ENCODE assay signal across 2 cellular contexts in genomic region chr14:100448376-100448775, GRCh38.
TF ChIP-seq lines count a peak whose summit lies in the region.

No MANE protein-coding gene starts in this region.

TF ChIP-seq in IMR-90, 13 proteins besides CTCF, POLR2A, EP300 and RAD21:
- TF ChIP-seq SMC3 (IDR thresholded peaks at IDR 0.05; ENCODE audit: low read depth, low read length) (no peak), RCOR1 (IDR thresholded peaks at IDR 0.05; ENCODE audit: insufficient replicate concordance, low read length) (no peak), CEBPB (IDR thresholded peaks at IDR 0.05; ENCODE audit: low read depth, low read length) (no peak), MAFK (IDR thresholded peaks at IDR 0.05; ENCODE audit: low read depth, low read length) (no peak), FOS (IDR thresholded peaks at IDR 0.05; ENCODE audit: low read depth, low read length) (no peak), MAZ (IDR thresholded peaks at IDR 0.05; ENCODE audit: borderline replicate concordance, low read depth, low read length) (no peak), USF2 (IDR thresholded peaks at IDR 0.05; ENCODE audit: low read depth, low read length) (no peak), MXI1 (IDR thresholded peaks at IDR 0.05; ENCODE audit: borderline replicate concordance, low read depth, low read length) (no peak), BHLHE40 (IDR thresholded peaks at IDR 0.05; ENCODE audit: low read depth, low read length) (no peak), NFE2L2 (IDR thresholded peaks at IDR 0.05; ENCODE audit: low read depth, low read length) (no peak), RFX5 (IDR thresholded peaks at IDR 0.05; ENCODE audit: low read depth, low read length) (no peak)
- TF ChIP-seq, protein P1, sequence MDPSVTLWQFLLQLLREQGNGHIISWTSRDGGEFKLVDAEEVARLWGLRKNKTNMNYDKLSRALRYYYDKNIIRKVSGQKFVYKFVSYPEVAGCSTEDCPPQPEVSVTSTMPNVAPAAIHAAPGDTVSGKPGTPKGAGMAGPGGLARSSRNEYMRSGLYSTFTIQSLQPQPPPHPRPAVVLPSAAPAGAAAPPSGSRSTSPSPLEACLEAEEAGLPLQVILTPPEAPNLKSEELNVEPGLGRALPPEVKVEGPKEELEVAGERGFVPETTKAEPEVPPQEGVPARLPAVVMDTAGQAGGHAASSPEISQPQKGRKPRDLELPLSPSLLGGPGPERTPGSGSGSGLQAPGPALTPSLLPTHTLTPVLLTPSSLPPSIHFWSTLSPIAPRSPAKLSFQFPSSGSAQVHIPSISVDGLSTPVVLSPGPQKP (IDR thresholded peaks at IDR 0.05; ENCODE audit: borderline replicate concordance, low read depth, low read length): no peak

TF ChIP-seq in H1, 55 proteins besides CTCF, POLR2A, EP300 and RAD21:
- TF ChIP-seq CTBP2 (IDR thresholded peaks at IDR 0.05; ENCODE audit: borderline replicate concordance, insufficient read depth, insufficient read length, low read length) (no peak), BRCA1 (IDR thresholded peaks at IDR 0.05; ENCODE audit: low read depth, low read length) (no peak)
